In the genomic region with DNA sequence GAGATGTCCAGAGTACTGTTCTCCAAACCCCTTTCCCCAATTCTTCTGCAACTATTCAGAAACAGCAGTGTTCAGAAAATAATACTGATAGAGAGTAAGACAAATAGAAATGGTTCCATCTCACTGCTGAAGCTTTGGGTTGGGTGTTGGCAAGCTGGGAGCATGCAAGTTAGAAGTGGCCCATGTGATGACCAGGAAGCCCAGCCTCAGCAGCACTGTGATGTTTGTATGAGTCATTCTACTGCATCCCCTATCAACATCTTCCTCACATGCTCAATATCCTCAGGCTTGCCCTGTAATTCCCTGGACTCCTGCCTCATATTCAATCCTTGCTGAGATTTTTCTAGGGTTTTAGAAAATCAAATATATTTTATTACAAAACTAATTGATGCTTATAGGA, we compare ENCODE assay signal across 12 cellular contexts.
DNase-seq lines count a peak whose midpoint lies in the region; ATAC-seq and TF ChIP-seq lines count a peak whose summit lies in the region.
"Had no signal": no experiment of that assay in that cellular context is flagged by ENCODE, and none has a peak within 500 bp of the region (broad histone marks: within the 10 kb centered on the region; RNA-seq: fewer than 3 reads in every experiment).

No MANE protein-coding gene starts in this region.

- no peaks in the 10 kb centered on the region for H3K9me3 Mint-ChIP-seq in activated naive CD4-positive, alpha-beta T cell treated with anti-CD3 and anti-CD28 coated beads, Interleukin-2, amount 10 ng/mL, durations not matched to agents 7 days and 5 days

- no peaks in the 10 kb centered on the region for H3K4me1 Mint-ChIP-seq in activated naive CD4-positive, alpha-beta T cell treated with anti-CD3 and anti-CD28 coated beads, Interleukin-2, amount 10 ng/mL, durations not matched to agents 7 days and 5 days

- no peak overlapping the region for H3K27ac ChIP-seq in adrenal gland
- H3K27ac ChIP-seq: body of pancreas, right lobe of liver had no signal

- no peaks in the 10 kb centered on the region for H3K9me3 ChIP-seq in adrenal gland (replicated peaks in 1 of 3)
- H3K9me3 ChIP-seq: body of pancreas, right lobe of liver had no signal

- no peaks in the 10 kb centered on the region for H3K36me3 ChIP-seq in adrenal gland (replicated peaks in 1 of 2)
- H3K36me3 ChIP-seq: right lobe of liver had no signal

- H3K4me3 ChIP-seq in epithelial cell of proximal tubule (ENCODE audit: low read depth, low read length) (no peak overlapping the region), adrenal gland (no peak overlapping the region)
- H3K4me3 ChIP-seq: body of pancreas, right lobe of liver had no signal

- intact Hi-C loops in adrenal gland (cut with DNase I): no loop called here

- no peak overlapping the region for H3K27ac Mint-ChIP-seq in activated naive CD4-positive, alpha-beta T cell treated with anti-CD3 and anti-CD28 coated beads, Interleukin-2, amount 10 ng/mL, durations not matched to agents 7 days and 5 days

- H3K36me3 Mint-ChIP-seq in activated naive CD4-positive, alpha-beta T cell treated with anti-CD3 and anti-CD28 coated beads, Interleukin-2, amount 10 ng/mL, durations not matched to agents 7 days and 5 days: no peaks in the 10 kb centered on the region

- no peak overlapping the region for H3K4me3 Mint-ChIP-seq in activated naive CD4-positive, alpha-beta T cell treated with anti-CD3 and anti-CD28 coated beads, Interleukin-2, amount 10 ng/mL, durations not matched to agents 7 days and 5 days

- no peaks in the 10 kb centered on the region for H3K4me1 ChIP-seq in adrenal gland (replicated peaks in 1 of 2)
- H3K4me1 ChIP-seq: right lobe of liver had no signal

- no peak for TF ChIP-seq POLR2A in adrenal gland (IDR thresholded peaks at IDR 0.05)

- TF ChIP-seq CTCF in epithelial cell of proximal tubule (conservative IDR thresholded peaks at IDR 0.05; ENCODE audit: low read depth, low read length) (no peak), adrenal gland (IDR thresholded peaks at IDR 0.05) (no peak)

- ATAC-seq in GM21515 (IDR thresholded peaks at IDR 0.05; ENCODE audit: unreplicated experiment) (peak; percentile 42), HG03175 (IDR thresholded peaks at IDR 0.05; ENCODE audit: unreplicated experiment) (peak; percentile 47), GM19023 (IDR thresholded peaks at IDR 0.05; ENCODE audit: unreplicated experiment) (no peak)
- ATAC-seq: body of pancreas, right lobe of liver had no signal

- DNase-seq in ELR (ENCODE audit: low read depth) (peak; percentile 67), epithelial cell of proximal tubule (ENCODE audit: low read depth) (peak; percentile 19), NOMO-1 (lab: John Stamatoyannopoulos, UW; ENCODE audit: unreplicated experiment in 2 of 2) (no peak), adrenal gland (no peak)
- no peak for DNase-seq in activated naive CD4-positive, alpha-beta T cell treated with anti-CD3 and anti-CD28 coated beads, Interleukin-2, amount 10 ng/mL, durations not matched to agents 7 days and 5 days
- DNase-seq: body of pancreas, DMS79, NCI-H446, right lobe of liver had no signal

- CTCF ChIA-PET in activated naive CD4-positive, alpha-beta T cell treated with anti-CD3 and anti-CD28 coated beads, Interleukin-2, amount 10 ng/mL, durations not matched to agents 7 days and 5 days (lab: Charles Lee): interaction anchor here (1.2 kb wide), 1 partner anchor 16 kb away, joined by 3 read pairs; no protein-coding TSS in a partner anchor

- no peaks in the 10 kb centered on the region for H3K27me3 Mint-ChIP-seq in activated naive CD4-positive, alpha-beta T cell treated with anti-CD3 and anti-CD28 coated beads, Interleukin-2, amount 10 ng/mL, durations not matched to agents 7 days and 5 days

- H3K27me3 ChIP-seq in adrenal gland: no peaks in the 10 kb centered on the region
- H3K27me3 ChIP-seq: body of pancreas had no signal

Comparison
In these comparisons a context has a peak if more than half of its experiments do, and no peak if none do; other contexts are left out.
1. DNase-seq: peak in ELR (single experiment) and epithelial cell of proximal tubule (single experiment); none in NOMO-1 (0 of 2), activated naive CD4-positive, alpha-beta T cell treated with anti-CD3 and anti-CD28 coated beads, Interleukin-2, amount 10 ng/mL, durations not matched to agents 7 days and 5 days (single experiment) and adrenal gland (0 of 7).